Comparison of ENCODE assay signal across 17 cellular contexts in genomic region chr9:125370786-125371185, GRCh38.
"Had no signal": no experiment of that assay in that cellular context is flagged by ENCODE, and none has a peak within 500 bp of the region (broad histone marks: within the 10 kb centered on the region; RNA-seq: fewer than 3 reads in every experiment).

No MANE protein-coding gene starts in this region.

- H3K36me3 ChIP-seq: vagina had no signal

- FAIRE-seq: endothelial cell of umbilical vein had no signal

- DNase-seq: activated CD4-positive, alpha-beta T cell treated with anti-CD3 and anti-CD28 coated beads, Interleukin-2, amount 10 ng/mL, durations not matched to agents 24 days and 14 days; activated CD4-positive, CD25-positive, alpha-beta regulatory T cell; activated CD8-positive, alpha-beta memory T cell treated with anti-CD3 and anti-CD28 coated beads for 24 hours; activated gamma-delta T cell; activated T-cell treated with anti-CD3 and anti-CD28 coated beads, Interleukin-2, amount 50 U/mL, for 72 hours; effector memory CD4-positive, alpha-beta T cell; mesenchymal stem cell; retina; stimulated activated CD4-positive, alpha-beta T cell treated with anti-CD3 and anti-CD28 coated beads, Interleukin-1b, Interleukin-23, amount 100 ng/mL, for 48 hours; stimulated activated CD8-positive, alpha-beta memory T cell treated with anti-CD3 and anti-CD28 coated beads, Interleukin-4, amount 100 ng/mL, for 48 hours; stimulated activated naive CD4-positive, alpha-beta T cell had no signal

- H3K27ac ChIP-seq: esophagus muscularis mucosa, tibial nerve, vagina had no signal

- H3K27me3 ChIP-seq: esophagus muscularis mucosa, tibial nerve, vagina had no signal

- ATAC-seq: activated T-cell treated with anti-CD3 and anti-CD28 coated beads, Interleukin-2, amount 50 U/mL, for 72 hours; natural killer cell treated with Interleukin-12 subunit alpha and Interleukin-12 subunit beta and Interleukin-15 and Interleukin-18, amount 100 ng/mL, for 72 hours had no signal

- H3K4me3 Mint-ChIP-seq: activated CD4-positive, alpha-beta T cell treated with anti-CD3 and anti-CD28 coated beads, Interleukin-2, amount 10 ng/mL, durations not matched to agents 24 days and 14 days; activated naive CD4-positive, alpha-beta T cell treated with anti-CD3 and anti-CD28 coated beads, Interleukin-2, amount 50 U/mL, for 24 hours; activated T-cell treated with anti-CD3 and anti-CD28 coated beads, Interleukin-2, amount 50 U/mL, for 72 hours; natural killer cell treated with Interleukin-12 subunit alpha and Interleukin-12 subunit beta and Interleukin-15 and Interleukin-18, amount 100 ng/mL, for 72 hours had no signal

- H3K4me3 ChIP-seq: esophagus muscularis mucosa, tibial nerve, vagina had no signal

- H3K36me3 Mint-ChIP-seq: activated naive CD4-positive, alpha-beta T cell treated with anti-CD3 and anti-CD28 coated beads, Interleukin-2, amount 50 U/mL, for 24 hours; natural killer cell treated with Interleukin-12 subunit alpha and Interleukin-12 subunit beta and Interleukin-15 and Interleukin-18, amount 100 ng/mL, for 72 hours had no signal

- H3K9me3 Mint-ChIP-seq: activated CD4-positive, alpha-beta T cell treated with anti-CD3 and anti-CD28 coated beads, Interleukin-2, amount 10 ng/mL, durations not matched to agents 24 days and 14 days; activated naive CD4-positive, alpha-beta T cell treated with anti-CD3 and anti-CD28 coated beads, Interleukin-2, amount 50 U/mL, for 24 hours; activated T-cell treated with anti-CD3 and anti-CD28 coated beads, Interleukin-2, amount 50 U/mL, for 72 hours; natural killer cell treated with Interleukin-12 subunit alpha and Interleukin-12 subunit beta and Interleukin-15 and Interleukin-18, amount 100 ng/mL, for 72 hours had no signal

- H3K27ac Mint-ChIP-seq: activated CD4-positive, alpha-beta T cell treated with anti-CD3 and anti-CD28 coated beads, Interleukin-2, amount 10 ng/mL, durations not matched to agents 24 days and 14 days; activated naive CD4-positive, alpha-beta T cell treated with anti-CD3 and anti-CD28 coated beads, Interleukin-2, amount 50 U/mL, for 24 hours; activated T-cell treated with anti-CD3 and anti-CD28 coated beads, Interleukin-2, amount 50 U/mL, for 72 hours; natural killer cell treated with Interleukin-12 subunit alpha and Interleukin-12 subunit beta and Interleukin-15 and Interleukin-18, amount 100 ng/mL, for 72 hours had no signal

- H3K27me3 Mint-ChIP-seq: activated naive CD4-positive, alpha-beta T cell treated with anti-CD3 and anti-CD28 coated beads, Interleukin-2, amount 50 U/mL, for 24 hours; natural killer cell treated with Interleukin-12 subunit alpha and Interleukin-12 subunit beta and Interleukin-15 and Interleukin-18, amount 100 ng/mL, for 72 hours had no signal

- H3K9me3 ChIP-seq: esophagus muscularis mucosa, tibial nerve, vagina had no signal
